ENCODE assay signal across 9 cellular contexts in the genomic region with DNA sequence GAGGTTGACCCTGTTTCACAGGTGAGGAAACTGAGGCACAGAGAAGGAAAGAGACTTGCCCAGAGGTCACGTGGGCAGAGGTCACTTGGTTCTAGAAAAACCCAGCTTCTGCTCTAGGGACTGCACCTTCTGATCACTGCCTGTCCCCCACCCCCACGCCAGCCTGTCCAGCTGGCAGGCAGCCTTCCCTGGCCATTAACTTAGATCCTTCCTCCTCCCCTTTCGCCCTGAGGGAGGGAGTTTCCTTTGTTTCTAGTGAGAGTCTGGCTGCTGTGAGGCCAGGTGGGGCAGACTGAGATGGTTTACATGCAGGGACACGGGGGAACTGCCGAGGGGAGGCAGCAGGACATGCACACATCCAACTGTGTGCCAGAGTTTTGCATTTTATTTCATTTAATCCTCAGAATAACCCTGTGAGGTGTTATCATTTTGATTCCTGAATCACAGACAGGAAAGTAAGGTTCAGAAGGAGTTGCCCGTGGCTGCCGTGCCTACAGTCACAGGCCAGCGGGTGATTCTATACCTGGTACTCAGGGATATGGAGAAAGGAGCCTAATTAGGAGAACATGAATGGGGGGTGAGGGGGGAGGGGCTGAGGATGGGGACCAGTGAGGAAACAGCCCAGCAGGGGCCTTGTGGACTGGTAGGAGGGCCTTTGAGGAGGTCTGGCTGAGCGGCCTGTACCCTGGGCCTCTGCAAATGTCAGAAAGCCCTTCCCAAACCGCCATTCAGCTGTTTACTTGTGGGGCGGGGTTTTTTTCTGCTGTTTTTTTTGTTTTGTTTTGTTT. TPM values are rescaled to one million over a fixed set of nuclear protein-coding genes. Genes with fewer than 3 reads are reported as not detected.
DNase-seq lines count a peak whose midpoint lies in the region; FAIRE-seq and TF ChIP-seq lines count a peak whose summit lies in the region.
"Had no signal": no experiment of that assay in that cellular context is flagged by ENCODE, and none has a peak within 500 bp of the region (broad histone marks: within the 10 kb centered on the region; RNA-seq: fewer than 3 reads in every experiment).

No MANE protein-coding gene starts in this region.

- no peaks in the 10 kb centered on the region for H3K9me3 ChIP-seq in NT2/D1 (ENCODE audit: insufficient read depth, low read length)
- H3K9me3 ChIP-seq in small intestine (ENCODE audit: control insufficient read depth, low read depth): no peaks in the 10 kb centered on the region
- no peaks in the 10 kb centered on the region for H3K9me3 ChIP-seq in sigmoid colon

- TF ChIP-seq POLR2A in sigmoid colon (IDR thresholded peaks at IDR 0.05): no peak

- peak overlapping the region; percentile 22 to 57 for H3K27ac ChIP-seq in small intestine (ENCODE audit: low read depth in 1 of 2, low read length in 1 of 2)
- peak overlapping the region in 1 of 4 donors; percentile 12 for H3K27ac ChIP-seq in sigmoid colon

- no peak overlapping the region for H3K4me3 ChIP-seq in NT2/D1 (ENCODE audit: insufficient read length, low read depth)
- no peak overlapping the region for H3K4me3 ChIP-seq in small intestine (ENCODE audit: low read depth in 1 of 2, low read length in 2 of 2)
- H3K4me3 ChIP-seq in sigmoid colon: no peak overlapping the region

- H3K9ac ChIP-seq in NT2/D1 (ENCODE audit: insufficient read length, low read depth): no peak overlapping the region

- no peak for TF ChIP-seq CTCF in GM10266 (IDR thresholded peaks at IDR 0.05; ENCODE audit: control insufficient read depth, insufficient read depth, low read depth, missing control alignments)
- no peak for TF ChIP-seq CTCF in sigmoid colon (IDR thresholded peaks at IDR 0.05)

- H3K4me1 ChIP-seq in NT2/D1 (ENCODE audit: insufficient read depth, insufficient read length) (peaks cover 35% of the 10 kb centered on the region), small intestine (ENCODE audit: control insufficient read depth in 2 of 2, insufficient read depth in 1 of 2, low read depth in 1 of 2, low read length in 1 of 2) (peaks cover 4 to 17% of the 10 kb centered on the region in 2 donors), sigmoid colon (peaks cover 0 to 18% (median 8%) of the 10 kb centered on the region in 4 donors)

- H3K36me3 ChIP-seq in NT2/D1 (ENCODE audit: insufficient read depth, insufficient read length, low read length) (no peaks in the 10 kb centered on the region), small intestine (ENCODE audit: control insufficient read depth in 2 of 2, insufficient read depth in 2 of 2, low read length in 2 of 2) (no peaks in the 10 kb centered on the region), sigmoid colon (no peaks in the 10 kb centered on the region)

- TF ChIP-seq EP300 in sigmoid colon (IDR thresholded peaks at IDR 0.05): no peak

- WGBS in small intestine, 3 donors: 26 to 59% (median 37%) methylated on average over 11 of the region's 11 CpGs
- WGBS in sigmoid colon, 2 donors: 15 to 63% methylated on average over 11 of the region's 11 CpGs

- FAIRE-seq in small intestine (lab: Jason Lieb, UNC): no peak

- intact Hi-C loops in sigmoid colon (cut with DNase I): no loop called here

- DNase-seq in HuH-7.5 (ENCODE audit: low spot score): peak; percentile 40
- peak; percentile 57 for DNase-seq in NT2/D1 (ENCODE audit: low read depth, low spot score)
- DNase-seq in glomerular visceral epithelial cell (ENCODE audit: extremely low spot score): peak; percentile 28
- peak; percentile 73 for DNase-seq in small intestine
- no peak for DNase-seq in OCI-M1 (lab: John Stamatoyannopoulos, UW)
- no peak for DNase-seq in GM10266 (ENCODE audit: extremely low spot score)
- DNase-seq in hippocampal formation (lab: John Stamatoyannopoulos, UW): no peak
- no peak for DNase-seq in sigmoid colon

- peaks cover 32% of the 10 kb centered on the region for H3K27me3 ChIP-seq in NT2/D1 (ENCODE audit: insufficient read depth, insufficient read length)
- H3K27me3 ChIP-seq in small intestine (ENCODE audit: control insufficient read depth in 2 of 2, insufficient read depth in 2 of 2, low read length in 2 of 2): peaks cover 0 to 2% of the 10 kb centered on the region in 2 donors
- peaks cover 16 to 47% (median 43%) of the 10 kb centered on the region in 3 donors for H3K27me3 ChIP-seq in sigmoid colon

RNA-seq across cellular contexts. Expression of a gene that starts 3.4 kb away (rescaled TPM):
- polyA plus RNA-seq in small intestine (10 to 100 TPM in 2 of 3 donors, 1 to 10 TPM in 1; 8.5 to 17.4 (median 10.5) TPM), sigmoid colon (10 to 100 TPM; 10.2 to 19.5 (median 17.8) TPM)
- under 1 TPM; under 0.01 to 0.71 (median 0.08) TPM for total RNA-seq in sigmoid colon
- total RNA-seq: fibroblast of lung had no signal
- polyA plus RNA-seq: fibroblast of lung had no signal

RNA-seq across cellular contexts. Expression of a gene that starts 37.9 kb away (rescaled TPM):
- polyA plus RNA-seq in small intestine (under 1 TPM in 2 of 3 donors, not detected in 1; 0.04 to 0.54 TPM), sigmoid colon (under 1 TPM in 1 of 3 donors, not detected in 2; 0.41 TPM)
- not detected for total RNA-seq in sigmoid colon
- total RNA-seq: fibroblast of lung had no signal
- polyA plus RNA-seq: fibroblast of lung had no signal

Comparison
In these comparisons a context has a peak if more than half of its experiments do, and no peak if none do; other contexts are left out.
1. DNase-seq: peak in HuH-7.5 (single experiment), NT2/D1 (single experiment), glomerular visceral epithelial cell (single experiment) and small intestine (single experiment); none in OCI-M1 (single experiment), GM10266 (single experiment), hippocampal formation (0 of 2) and sigmoid colon (single experiment).